In the genomic region with DNA sequence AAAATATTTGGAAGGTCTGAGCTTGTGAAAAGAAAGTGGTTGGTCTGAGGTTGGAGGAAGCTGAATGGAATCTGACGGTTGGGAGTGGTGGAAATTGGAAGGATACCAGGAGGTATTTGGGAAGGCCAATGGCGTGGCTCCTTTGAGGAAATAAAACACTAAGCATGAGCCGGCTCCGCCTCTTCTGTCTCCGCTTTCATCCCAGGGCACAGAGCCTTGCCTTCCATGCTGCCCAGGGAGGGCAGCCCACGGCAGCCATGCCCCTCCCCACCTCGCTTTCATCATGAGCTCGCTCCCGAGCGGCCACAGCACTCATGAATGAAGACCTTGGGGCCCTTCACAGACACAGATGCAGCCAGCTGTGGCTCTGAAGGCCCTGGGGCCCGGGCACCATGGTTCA, we compare ENCODE assay signal across 20 cellular contexts. TPM values are rescaled to one million over a fixed set of nuclear protein-coding genes. Genes with fewer than 3 reads are reported as not detected.
DNase-seq lines count a peak whose midpoint lies in the region; ATAC-seq and TF ChIP-seq lines count a peak whose summit lies in the region.
"Had no signal": no experiment of that assay in that cellular context is flagged by ENCODE, and none has a peak within 500 bp of the region (broad histone marks: within the 10 kb centered on the region; RNA-seq: fewer than 3 reads in every experiment).

No MANE protein-coding gene starts in this region.

- H3K36me3 ChIP-seq in A673 (ENCODE audit: insufficient read depth, low read length, poor library complexity, severe bottlenecking) (peaks cover 80% of the 10 kb centered on the region), H7 (replicated peaks; ENCODE audit: control insufficient read depth, insufficient read depth, low read length) (peaks cover 37% of the 10 kb centered on the region)

- CTCF ChIA-PET in A673 (lab: Charles Lee): interaction anchor here (0.7 to 1.3 kb wide), 2 partner anchors 12 to 344 kb away, joined by 3 to 6 read pairs; no protein-coding TSS in a partner anchor

- no peak for TF ChIP-seq CTCF in A673 (conservative IDR thresholded peaks at IDR 0.05; ENCODE audit: low read depth, low read length)
- TF ChIP-seq CTCF in astrocyte of the spinal cord (IDR thresholded peaks at IDR 0.05; ENCODE audit: low read depth, low read length): no peak
- TF ChIP-seq CTCF in dorsolateral prefrontal cortex (IDR thresholded peaks at IDR 0.05 in 54 of 56, conservative IDR thresholded peaks at IDR 0.05 in 2 of 56; ENCODE audit: low read depth in 1 of 56, partially characterized antibody in 56 of 56): no peak

- H3K27ac ChIP-seq in A673 (ENCODE audit: low read depth, low read length, poor library complexity, severe bottlenecking): no peak overlapping the region
- H3K27ac ChIP-seq in dorsolateral prefrontal cortex: peak overlapping the region in 2 of 59 donors; percentile 5 to 6
- H3K27ac ChIP-seq: upper lobe of left lung had no signal

- H3K27me3 ChIP-seq in A673 (replicated peaks; ENCODE audit: insufficient read depth, low read depth, low read length, poor library complexity) (no peaks in the 10 kb centered on the region), H7 (ENCODE audit: control insufficient read depth, insufficient read depth, low read length) (no peaks in the 10 kb centered on the region), dorsolateral prefrontal cortex (no peaks in the 10 kb centered on the region)
- H3K27me3 ChIP-seq: upper lobe of left lung had no signal

- DNase-seq in A673 (ENCODE audit: low spot score): peak; percentile 54
- DNase-seq in H7: peak; percentile 72
- DNase-seq in astrocyte of the spinal cord (ENCODE audit: low read depth, low spot score): peak; percentile 78
- peak; percentile 94 for DNase-seq in myocyte (ENCODE audit: low read depth)
- DNase-seq in NCI-H1417 treated with DMSO at 0.1 percent for 48 hours (lab: John Stamatoyannopoulos, UW): no peak
- DNase-seq in dorsolateral prefrontal cortex: no peak
- no peak for DNase-seq in middle frontal gyrus (ENCODE audit: extremely low spot score, low spot score)
- DNase-seq: activated CD4-positive, alpha-beta T cell treated with anti-CD3 and anti-CD28 coated beads for 48 hours; activated naive CD8-positive, alpha-beta T cell treated with anti-CD3 and anti-CD28 coated beads, Interleukin-2, amount 10 ng/mL, durations not matched to agents 7 days and 5 days; Caco-2; GF-D8; head of caudate nucleus; Kasumi-1; NCI-H1436 treated with DMSO at 0.1 percent for 48 hours; NCI-H2227 treated with DMSO at 0.1 percent for 48 hours; nucleus accumbens; T-helper 9 cell; upper lobe of left lung had no signal

- ATAC-seq in HG03565 (IDR thresholded peaks at IDR 0.05; ENCODE audit: unreplicated experiment): no peak
- ATAC-seq: stimulated activated memory B cell treated with anti-CD40 and anti-IgM and Interleukin-4, amounts not matched to agents 10 μg/mL and 1 μg/mL and 100 μg/mL, for 72 hours had no signal

- POLR2A ChIA-PET in A673 (lab: Charles Lee; ENCODE audit: low non-redundant PET): no interaction called here

- intact Hi-C loops in A673 (cut with micrococcal nuclease; ENCODE audit: unreplicated experiment) (no loop called here), dorsolateral prefrontal cortex (cut with DNase I) (no loop called here)

- in situ Hi-C loops in astrocyte of the spinal cord (cut with HindIII; ENCODE audit: low sequenced_read_pairs): no loop called here

- H3K9me3 ChIP-seq in A673 (ENCODE audit: low read depth, low read length, poor library complexity, severe bottlenecking): no peaks in the 10 kb centered on the region
- H3K9me3 ChIP-seq: Caco-2, upper lobe of left lung had no signal

- no peaks in the 10 kb centered on the region for H3K4me1 ChIP-seq in A673 (ENCODE audit: insufficient read depth, low read length, poor library complexity, severe bottlenecking)
- H3K4me1 ChIP-seq: Caco-2 had no signal

- BruUV-seq in A673 (replicated peaks; lab: Mats Ljungman, UMichigan): no TSS peak

- H3K4me3 ChIP-seq in A673 (ENCODE audit: low read depth, low read length, poor library complexity, severe bottlenecking) (no peak overlapping the region), H7 (ENCODE audit: insufficient read depth, low read depth, low read length) (no peak overlapping the region), astrocyte of the spinal cord (ENCODE audit: low read depth, low read length) (no peak overlapping the region), dorsolateral prefrontal cortex (no peak overlapping the region)
- H3K4me3 ChIP-seq: upper lobe of left lung had no signal

RNA-seq across cellular contexts. Expression of a gene that starts 36.2 kb away (rescaled TPM):
- total RNA-seq in A673 (2021) (1,040 and 1,112 TPM in 2 replicates), myocyte (379 and 390 TPM in 2 replicates), dorsolateral prefrontal cortex (1,000 to 10,000 TPM in 30 of 120 experiments, 100 to 1,000 TPM in 90; 420 to 2,880 (median 848) TPM)
- total RNA-seq in H7 (2014; rRNA removed; shearing (Covaris generic)): 183 and 254 TPM in 2 replicates
- 212 TPM for polyA plus RNA-seq in myocyte (2012)

Comparison
In these comparisons a context has a peak if more than half of its experiments do, and no peak if none do; other contexts are left out.
1. DNase-seq: peak in A673 (single experiment), H7 (single experiment), astrocyte of the spinal cord (single experiment) and myocyte (single experiment); none in NCI-H1417 treated with DMSO at 0.1 percent for 48 hours (single experiment), dorsolateral prefrontal cortex (0 of 10) and middle frontal gyrus (single experiment).